In genomic region chr20:38435555-38435939, GRCh38 we compare ENCODE assay signal across 8 cellular contexts. TPM values are rescaled to one million over a fixed set of nuclear protein-coding genes. Genes with fewer than 3 reads are reported as not detected.
DNase-seq lines count a peak whose midpoint lies in the region; ATAC-seq and TF ChIP-seq lines count a peak whose summit lies in the region.

No MANE protein-coding gene starts in this region.

- H3K27ac Mint-ChIP-seq in MCF 10A (ENCODE audit: low read depth, unreplicated experiment) (peak overlapping the region; percentile 92), T-helper 17 cell (peak overlapping the region; percentile 94)

- peaks cover 22% of the 10 kb centered on the region for H3K4me1 Mint-ChIP-seq in MCF 10A (ENCODE audit: insufficient read depth, unreplicated experiment)
- peaks cover 24% of the 10 kb centered on the region for H3K4me1 Mint-ChIP-seq in T-helper 17 cell

- no peak for TF ChIP-seq POLR2A in breast epithelium (IDR thresholded peaks at IDR 0.05)

- H3K4me1 ChIP-seq in breast epithelium (no peaks in the 10 kb centered on the region), thoracic aorta (ENCODE audit: control insufficient read depth in 1 of 2, low read depth in 2 of 2) (peaks cover 7 to 13% of the 10 kb centered on the region in 2 donors)

- H3K9me3 Mint-ChIP-seq in MCF 10A (ENCODE audit: unreplicated experiment): no peaks in the 10 kb centered on the region

- intact Hi-C loops in MCF 10A (cut with micrococcal nuclease) (loop anchor here (1.0 to 2.0 kb wide), 2 partner anchors 11 to 37 kb away; partner anchors contain the start of gene RALGAPB), breast epithelium (cut with DNase I; ENCODE audit: low total_unique reads) (no loop called here)

- H3K27me3 ChIP-seq in breast epithelium: no peaks in the 10 kb centered on the region
- no peaks in the 10 kb centered on the region for H3K27me3 ChIP-seq in thoracic aorta (replicated peaks; ENCODE audit: insufficient read depth)

- H3K36me3 ChIP-seq in breast epithelium (peaks cover 3% of the 10 kb centered on the region), thoracic aorta (peaks cover 29% of the 10 kb centered on the region)

- H3K4me3 ChIP-seq in breast epithelium: peak overlapping the region in 1 of 3 donors; percentile 81
- no peak overlapping the region for H3K4me3 ChIP-seq in fibroblast of the aortic adventitia (ENCODE audit: low read depth, low read length)
- peak overlapping the region; percentile 88 for H3K4me3 ChIP-seq in thoracic aorta

- H3K9me3 ChIP-seq in breast epithelium: peaks cover 0 to 6% of the 10 kb centered on the region in 2 donors
- H3K9me3 ChIP-seq in T-helper 17 cell (ENCODE audit: control insufficient read depth, low read length, poor library complexity, severe bottlenecking): no peaks in the 10 kb centered on the region
- no peaks in the 10 kb centered on the region for H3K9me3 ChIP-seq in thoracic aorta

- no peak for TF ChIP-seq CTCF in MCF 10A (IDR thresholded peaks at IDR 0.05; ENCODE audit: unreplicated experiment)
- no peak for TF ChIP-seq CTCF in breast epithelium (IDR thresholded peaks at IDR 0.05)
- no peak for TF ChIP-seq CTCF in fibroblast of the aortic adventitia (IDR thresholded peaks at IDR 0.05; ENCODE audit: insufficient read depth, low read length)
- no peak for TF ChIP-seq CTCF in thoracic aorta (IDR thresholded peaks at IDR 0.05)

- peaks cover 54% of the 10 kb centered on the region for H3K36me3 Mint-ChIP-seq in MCF 10A (ENCODE audit: insufficient read depth, unreplicated experiment)
- peaks cover 5% of the 10 kb centered on the region for H3K36me3 Mint-ChIP-seq in T-helper 17 cell (ENCODE audit: low read depth)

- no peaks in the 10 kb centered on the region for H3K27me3 Mint-ChIP-seq in MCF 10A (ENCODE audit: insufficient read depth, unreplicated experiment)
- H3K27me3 Mint-ChIP-seq in T-helper 17 cell: peaks cover 16% of the 10 kb centered on the region

- POLR2A ChIA-PET in MCF 10A (lab: Yijun Ruan, JAX): interaction anchor here (0.6 to 5.2 kb wide), 36 partner anchors 10 to 1147 kb away, joined by 3 to 271 read pairs (median 4); partner anchors contain the start of genes ADIG, BLCAP, RALGAPB and RPRD1B

- H3K4me3 Mint-ChIP-seq in MCF 10A (ENCODE audit: unreplicated experiment): peak overlapping the region; percentile 90
- H3K4me3 Mint-ChIP-seq in T-helper 17 cell: peak overlapping the region; percentile 91

- BruUV-seq in MCF 10A (replicated peaks; lab: Mats Ljungman, UMichigan): no TSS peak

- CTCF ChIA-PET in MCF 10A (lab: Yijun Ruan, JAX): interaction anchor here (0.6 to 8.3 kb wide), 18 partner anchors 10 to 907 kb away, joined by 3 to 152 read pairs (median 4); partner anchors contain the start of gene RALGAPB

- no peak for ATAC-seq in T-helper 17 cell
- ATAC-seq in thoracic aorta (ENCODE audit: insufficient number of reproducible peaks, low FRiP score, low read depth): no peak
- no peak for ATAC-seq in GM19395 (IDR thresholded peaks at IDR 0.05; ENCODE audit: unreplicated experiment)
- ATAC-seq in HG02642 (IDR thresholded peaks at IDR 0.05; ENCODE audit: poor library complexity, unreplicated experiment): no peak

- DNase-seq in MCF 10A (ENCODE audit: unreplicated experiment) (peak; percentile 61), breast epithelium (ENCODE audit: low spot score in 2 of 2) (no peak), T-helper 17 cell (no peak), fibroblast of the aortic adventitia (ENCODE audit: low read depth) (peak; percentile 74), thoracic aorta (ENCODE audit: low spot score) (no peak), SW 1271 (lab: John Stamatoyannopoulos, UW) (no peak)

- H3K27ac ChIP-seq in breast epithelium (no peak overlapping the region), thoracic aorta (no peak overlapping the region)

RNA-seq across cellular contexts. Expression of gene SNHG17, which starts 0.4 kb away (rescaled TPM):
- total RNA-seq in MCF 10A (2022) (83.6 and 133 TPM in 2 replicates), breast epithelium (10 to 100 TPM; 14.2 to 25.2 (median 24.6) TPM), T-helper 17 cell (10 to 100 TPM; 69.2 to 99.4 TPM), fibroblast of the aortic adventitia (ENCODE audit: low replicate concordance) (7.4 and 8.4 TPM in 2 replicates), thoracic aorta (10 to 100 TPM in 1 of 2 donors, 1 to 10 TPM in 1; 8.9 to 38.9 TPM)

RNA-seq across cellular contexts. Expression of gene RALGAPB, which starts 37.1 kb away (rescaled TPM):
- total RNA-seq in MCF 10A (2022) (33.8 and 37.3 TPM in 2 replicates), breast epithelium (10 to 100 TPM; 32.8 to 73.6 (median 58.0) TPM), T-helper 17 cell (10 to 100 TPM; 42.1 to 45.2 TPM), fibroblast of the aortic adventitia (ENCODE audit: low replicate concordance) (48.7 and 49.0 TPM in 2 replicates), thoracic aorta (10 to 100 TPM; 50.2 to 51.5 TPM)

Comparison
In these comparisons a context has a peak if more than half of its experiments do, and no peak if none do; other contexts are left out.
1. DNase-seq: peak in MCF 10A (single experiment) and fibroblast of the aortic adventitia (single experiment); none in breast epithelium (0 of 2), T-helper 17 cell (0 of 3), thoracic aorta (single experiment) and SW 1271 (0 of 2).